ENCODE assay signal across 22 cellular contexts in the genomic region with DNA sequence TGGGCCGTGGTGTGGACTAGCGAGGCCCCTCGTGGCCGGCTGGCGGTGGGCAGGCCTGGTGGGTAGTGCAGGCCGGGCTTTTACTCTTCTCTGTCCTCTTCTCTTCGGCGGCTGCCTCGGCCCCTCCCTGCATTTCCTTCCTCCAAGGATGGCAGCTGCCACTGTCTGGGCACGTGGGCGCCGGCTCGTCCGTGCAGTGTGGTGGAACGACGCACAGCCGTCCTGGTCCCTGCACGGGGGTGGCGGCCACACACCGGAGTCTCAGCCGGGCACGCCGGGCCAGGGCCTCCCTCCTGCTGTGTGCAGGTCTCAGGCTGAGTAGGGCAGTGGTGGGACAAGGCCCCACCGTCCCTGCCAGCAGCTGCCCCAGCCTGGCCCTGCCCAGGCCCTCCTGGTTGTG. TPM values are rescaled to one million over a fixed set of nuclear protein-coding genes. Genes with fewer than 3 reads are reported as not detected.
"Had no signal": no experiment of that assay in that cellular context is flagged by ENCODE, and none has a peak within 500 bp of the region (broad histone marks: within the 10 kb centered on the region; RNA-seq: fewer than 3 reads in every experiment).

No MANE protein-coding gene starts in this region.

- H3K27me3 ChIP-seq: ascending aorta had no signal

- H3K4me1 ChIP-seq: body of pancreas had no signal

- H3K27ac ChIP-seq: ascending aorta, body of pancreas, KMS-11, SK-N-MC had no signal

- H3K9me3 ChIP-seq: ascending aorta, body of pancreas had no signal

- ATAC-seq: activated CD4-positive, CD25-positive, alpha-beta regulatory T cell treated with anti-CD3 and anti-CD28 coated beads, Interleukin-2, amount 50 U/mL, for 24 hours; activated CD8-positive, alpha-beta memory T cell treated with anti-CD3 and anti-CD28 coated beads, Interleukin-2, amount 10 ng/mL, durations not matched to agents 7 days and 5 days; activated CD8-positive, alpha-beta T cell treated with anti-CD3 and anti-CD28 coated beads, Interleukin-2, amount 10 ng/mL, durations not matched to agents 7 days and 5 days; body of pancreas; T-cell had no signal

- H3K4me3 ChIP-seq: ascending aorta, body of pancreas, SK-N-MC had no signal

- DNase-seq: activated CD4-positive, alpha-beta T cell treated with anti-CD3 and anti-CD28 coated beads for 48 hours; activated CD4-positive, alpha-beta T cell treated with anti-CD3 and anti-CD28 coated beads, Interleukin-2, amount 50 U/mL, for 4 hours; activated CD8-positive, alpha-beta memory T cell treated with anti-CD3 and anti-CD28 coated beads, Interleukin-2, amount 10 ng/mL, durations not matched to agents 7 days and 5 days; activated CD8-positive, alpha-beta T cell treated with anti-CD3 and anti-CD28 coated beads, Interleukin-2, amount 10 ng/mL, durations not matched to agents 7 days and 5 days; activated effector memory CD4-positive, alpha-beta T cell treated with Interleukin-2 at 50 U/mL for 16 hours; activated naive CD4-positive, alpha-beta T cell; activated T-cell treated with anti-CD3 and anti-CD28 coated beads, Interleukin-2, amount 50 U/mL, for 24 hours; body of pancreas; NCI-H1092; NCI-H1930; NCI-H2171; NCI-H510A; NCI-H526 treated with DMSO at 0.1 percent for 48 hours; NCI-H82; T-cell had no signal

- H3K36me3 ChIP-seq: ascending aorta had no signal

RNA-seq across cellular contexts. Expression of gene BRSK2, which starts 59.1 kb away (rescaled TPM):
- total RNA-seq: OCI-LY7; RPMI7951; T-helper 2 cell treated with Interferon-gamma antibody and Interleukin-4, amounts not matched to agents 100 ng/mL and 5 ng/mL, for 36 hours had no signal
